14 cellular contexts compared by ENCODE assay signal in genomic region chr18:44818668-44819403, GRCh38.
DNase-seq lines count a peak whose midpoint lies in the region; ATAC-seq, FAIRE-seq and TF ChIP-seq lines count a peak whose summit lies in the region.
"Had no signal": no experiment of that assay in that cellular context is flagged by ENCODE, and none has a peak within 500 bp of the region (broad histone marks: within the 10 kb centered on the region; RNA-seq: fewer than 3 reads in every experiment).

No MANE protein-coding gene starts in this region.

- DNase-seq in GM12891 (ENCODE audit: insufficient read length, low spot score) (no peak), nephron progenitor cell (no peak), NCI-H748 (lab: John Stamatoyannopoulos, UW; ENCODE audit: unreplicated experiment) (no peak), mucosa of descending colon (no peak), OCI-M1 (lab: John Stamatoyannopoulos, UW) (no peak), NCI-H774 (lab: John Stamatoyannopoulos, UW) (no peak)
- DNase-seq: dorsolateral prefrontal cortex, foreskin fibroblast, substantia nigra, T-helper 1 cell had no signal

- intact Hi-C loops in mucosa of descending colon (cut with DNase I, micrococcal nuclease), result no loop called here

- H3K27ac Mint-ChIP-seq in nephron progenitor cell, result peak overlapping the region; percentile 96
- H3K27ac Mint-ChIP-seq: CD14-positive monocyte had no signal

- no peaks in the 10 kb centered on the region for H3K4me1 ChIP-seq in mucosa of descending colon (ENCODE audit: low read depth)

- H3K9me3 ChIP-seq in mucosa of descending colon, result no peaks in the 10 kb centered on the region
- H3K9me3 ChIP-seq: Peyer's patch had no signal

- peaks cover 2% of the 10 kb centered on the region for H3K27me3 Mint-ChIP-seq in nephron progenitor cell (ENCODE audit: low read depth, poor library complexity)

- peaks cover 72% of the 10 kb centered on the region for H3K4me1 Mint-ChIP-seq in nephron progenitor cell
- H3K4me1 Mint-ChIP-seq: CD14-positive monocyte had no signal

- H3K4me3 Mint-ChIP-seq in nephron progenitor cell, result no peak overlapping the region

- H3K4me3 ChIP-seq in mucosa of descending colon, result no peak overlapping the region
- H3K4me3 ChIP-seq: dorsolateral prefrontal cortex, Peyer's patch had no signal

- peak; percentile 47 for ATAC-seq in GM21390 (IDR thresholded peaks at IDR 0.05; ENCODE audit: unreplicated experiment)
- no peak for ATAC-seq in mucosa of descending colon

- TF ChIP-seq POLR2A in GM12891 (IDR thresholded peaks at IDR 0.05; ENCODE audit: low read depth, low read length), result no peak

- peak overlapping the region; percentile 75 for H3K27ac ChIP-seq in VCaP

- no peak for TF ChIP-seq CTCF in VCaP (conservative IDR thresholded peaks at IDR 0.05)
- TF ChIP-seq CTCF in nephron progenitor cell (IDR thresholded peaks at IDR 0.05), result no peak
- TF ChIP-seq CTCF in mucosa of descending colon (IDR thresholded peaks at IDR 0.05), result no peak

- H3K36me3 Mint-ChIP-seq in nephron progenitor cell (ENCODE audit: low read depth), result peaks cover 23% of the 10 kb centered on the region
- H3K36me3 Mint-ChIP-seq: CD14-positive monocyte had no signal

- H3K36me3 ChIP-seq in mucosa of descending colon (ENCODE audit: low read depth), result no peaks in the 10 kb centered on the region
- H3K36me3 ChIP-seq: Peyer's patch had no signal

- H3K9me3 Mint-ChIP-seq in nephron progenitor cell, result no peaks in the 10 kb centered on the region

- FAIRE-seq in GM12891 (lab: Jason Lieb, UNC), result peak; percentile 83

TF ChIP-seq in GM12891, 5 proteins besides CTCF, POLR2A, EP300 and RAD21:
- TF ChIP-seq PAX5 (IDR thresholded peaks at IDR 0.05; ENCODE audit: insufficient read depth, low read length, severe bottlenecking), result no peak
- TF ChIP-seq SPI1 (IDR thresholded peaks at IDR 0.05; ENCODE audit: low read depth, low read length), result peak; percentile 87
- no peak for TF ChIP-seq TAF1 (IDR thresholded peaks at IDR 0.05; ENCODE audit: low read depth, low read length)
- no peak for TF ChIP-seq POU2F2 (IDR thresholded peaks at IDR 0.05; ENCODE audit: low read depth, low read length)
- TF ChIP-seq POLR2AphosphoS5 (IDR thresholded peaks at IDR 0.05; ENCODE audit: low read depth, low read length), result no peak
TF ChIP-seq in GM12891: peak in this region for 1.
